ENCODE assay signal across 10 cellular contexts in the genomic region with DNA sequence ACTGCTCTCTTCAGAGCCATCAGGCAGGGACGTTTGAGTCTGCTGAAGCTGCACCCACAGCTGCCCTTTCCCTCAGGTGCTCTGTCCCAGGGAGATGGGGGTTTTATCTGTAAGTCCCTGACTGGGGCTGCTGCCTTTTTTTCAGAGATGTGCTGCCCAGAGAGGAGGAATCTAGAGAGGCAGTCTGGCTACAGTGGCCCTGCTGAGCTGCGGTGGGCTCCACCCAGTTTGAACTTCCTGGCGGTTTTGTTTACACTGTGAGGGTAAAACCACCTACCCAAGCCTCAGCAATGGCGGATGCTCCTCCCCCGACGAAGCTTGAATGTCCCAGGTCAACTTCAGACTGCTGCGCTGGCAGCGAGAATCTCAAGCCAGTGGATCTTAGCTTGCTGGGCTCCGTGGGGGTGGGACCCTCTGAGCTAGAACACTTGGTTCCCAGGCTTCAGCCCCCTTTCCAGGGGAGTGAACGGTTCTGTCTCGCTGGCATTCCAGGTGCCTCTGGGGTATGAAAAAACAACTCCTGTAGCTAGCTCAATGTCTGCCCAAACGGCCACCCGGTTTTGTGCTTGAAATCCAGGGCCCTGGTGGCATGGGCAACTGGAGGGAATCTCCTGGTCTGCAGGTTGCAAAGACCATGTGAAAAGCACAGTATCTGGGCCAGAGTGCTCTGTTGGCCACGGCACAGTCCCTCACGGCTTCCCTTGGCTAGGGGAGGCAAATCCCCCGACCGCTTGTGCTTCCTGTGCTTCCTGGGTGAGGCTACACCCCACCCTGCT. TPM values are rescaled to one million over a fixed set of nuclear protein-coding genes. Genes with fewer than 3 reads are reported as not detected.
A peak's percentile ranks its signal among the peaks of the same experiment; 100 is the strongest.
DNase-seq lines count a peak whose midpoint lies in the region; ATAC-seq, FAIRE-seq and TF ChIP-seq lines count a peak whose summit lies in the region.
"Had no signal": no experiment of that assay in that cellular context is flagged by ENCODE, and none has a peak within 500 bp of the region (broad histone marks: within the 10 kb centered on the region; RNA-seq: fewer than 3 reads in every experiment).

No MANE protein-coding gene starts in this region.

- ATAC-seq in K562: peak; percentile 94
- ATAC-seq in GM19397 (IDR thresholded peaks at IDR 0.05; ENCODE audit: unreplicated experiment): no peak

- H3K79me2 ChIP-seq in K562 (ENCODE audit: control insufficient read depth, insufficient read depth, low read length): no peaks in the 10 kb centered on the region
- H3K79me2 ChIP-seq: parathyroid adenoma had no signal

- H3K9me3 ChIP-seq in HUES64 (ENCODE audit: insufficient read depth, low read depth, low read length): no peaks in the 10 kb centered on the region
- H3K9me3 ChIP-seq in K562 (replicated peaks; ENCODE audit: control insufficient read depth, insufficient read depth, low read depth, low read length): no peaks in the 10 kb centered on the region

- CTCF ChIA-PET in K562 (lab: Yijun Ruan, JAX; ENCODE audit: low intra/inter-chr PET ratio): no interaction called here

- BruUV-seq in K562 (replicated peaks; lab: Mats Ljungman, UMichigan): TSS peak; percentile 81

- H3K27ac ChIP-seq in HUES64 (ENCODE audit: low read depth, low read length) (peak overlapping the region; percentile 35; the same call in 1 of the 2 replicates), K562 (ENCODE audit: extremely low read depth, low read depth, low read length) (peak overlapping the region; percentile 94)
- H3K27ac ChIP-seq: parathyroid adenoma had no signal

- intact Hi-C loops in K562 (cut with micrococcal nuclease) (loop anchor here (1.0 to 2.0 kb wide), 2 partner anchors 21 to 60 kb away; partner anchors contain the start of gene ST6GAL1), head of caudate nucleus (cut with DNase I) (no loop called here)

- H2AFZ ChIP-seq in K562 (ENCODE audit: low read depth, low read length): peak overlapping the region; percentile 98
- H2AFZ ChIP-seq: parathyroid adenoma had no signal

- H3K27me3 ChIP-seq in HUES64 (ENCODE audit: insufficient read depth, low read length): no peaks in the 10 kb centered on the region
- no peaks in the 10 kb centered on the region for H3K27me3 ChIP-seq in K562 (ENCODE audit: control insufficient read depth in 2 of 2, insufficient read depth in 2 of 2, low read length in 2 of 2)
- H3K27me3 ChIP-seq in H7 (ENCODE audit: control insufficient read depth, insufficient read depth, low read length): no peaks in the 10 kb centered on the region

- peaks cover 8% of the 10 kb centered on the region; the same call in 1 of the 2 replicates for H3K4me1 ChIP-seq in HUES64 (ENCODE audit: insufficient read depth, low read length)
- H3K4me1 ChIP-seq in K562 (replicated peaks in 1 of 2; ENCODE audit: control insufficient read depth in 2 of 2, insufficient read depth in 2 of 2, low read length in 2 of 2): peaks cover 6 to 9% of the 10 kb centered on the region in 2 experiments; a peak in 4 of 5 replicates
- H3K4me1 ChIP-seq: parathyroid adenoma had no signal

- TF ChIP-seq RAD21 in K562 (CRISPR knock-in tag; conservative IDR thresholded peaks at IDR 0.05 in 1 of 2, IDR thresholded peaks at IDR 0.05 in 1 of 2): no peak; a peak in 1 of 4 replicates

- in situ Hi-C loops in K562 (cut with MboI): no loop called here

- no peaks in the 10 kb centered on the region for H3K9me1 ChIP-seq in K562 (ENCODE audit: control insufficient read depth, insufficient read depth, low read length)

- DNase-seq in activated CD4-positive, CD25-positive, alpha-beta regulatory T cell (lab: John Stamatoyannopoulos, UW): peak in 3 of 4 experiments; percentile 15 to 77 (median 63)
- peak; percentile 38 to 90 (median 46) for DNase-seq in K562 (ENCODE audit: extremely low read depth in 1 of 4, low spot score in 3 of 4)
- peak; percentile 54 for DNase-seq in stimulated activated CD8-positive, alpha-beta memory T cell treated with anti-CD3 and anti-CD28 coated beads, Interleukin-12 subunit alpha, Interleukin-12 subunit beta, amount 100 ng/mL, for 24 hours (ENCODE audit: extremely low read depth)
- no peak for DNase-seq in head of caudate nucleus
- DNase-seq in nucleus accumbens (lab: John Stamatoyannopoulos, UW): no peak
- no peak for DNase-seq in H7
- DNase-seq: NCI-H1092 had no signal

- peak overlapping the region; percentile 79 for H3K4me2 ChIP-seq in K562 (ENCODE audit: insufficient read depth, low read length)

- H3K4me3 ChIP-seq in HUES64 (ENCODE audit: low read length) (no peak overlapping the region), K562 (peak overlapping the region; percentile 18; the same call in 1 of the 2 replicates), H7 (ENCODE audit: insufficient read depth, low read depth, low read length) (no peak overlapping the region)

- peak; percentile 89 for FAIRE-seq in K562 (lab: Jason Lieb, UNC)

- WGBS in HUES64: 54% methylated on average over 16 of the region's 17 CpGs
- 8% methylated on average over 17 of the region's 17 CpGs for WGBS in K562 (ENCODE audit: insufficient coverage, low coverage, missing lambda C conversion rate)

- POLR2A ChIA-PET in K562 (lab: Yijun Ruan, JAX): interaction anchor here (0.8 to 2.1 kb wide), 4 partner anchors 9 to 19 kb away, joined by 4 to 10 read pairs (median 4); no protein-coding TSS in a partner anchor

- H3K36me3 ChIP-seq in HUES64 (ENCODE audit: insufficient read depth, low read length) (no peaks in the 10 kb centered on the region), K562 (ENCODE audit: control insufficient read depth, insufficient read depth, low read length) (no peaks in the 10 kb centered on the region), H7 (replicated peaks; ENCODE audit: control insufficient read depth, insufficient read depth, low read length) (no peaks in the 10 kb centered on the region)

- peak; percentile 75 for TF ChIP-seq POLR2A in K562 (conservative IDR thresholded peaks at IDR 0.05)

- H4K20me1 ChIP-seq in K562 (replicated peaks; ENCODE audit: control insufficient read depth, insufficient read depth, low read length): no peaks in the 10 kb centered on the region

- TF ChIP-seq EP300 in K562 (IDR thresholded peaks at IDR 0.05; ENCODE audit: low read length): no peak; the same call in 1 of the 2 replicates

- no peak; a peak in 1 of 6 replicates for TF ChIP-seq CTCF in K562 (IDR thresholded peaks at IDR 0.05 in 2 of 3, conservative IDR thresholded peaks at IDR 0.05 in 1 of 3; ENCODE audit: insufficient read depth in 2 of 3, low read depth in 1 of 3, low read length in 3 of 3)

- H3K9ac ChIP-seq in HUES64 (ENCODE audit: low read depth, low read length): no peak overlapping the region
- H3K9ac ChIP-seq in K562 (ENCODE audit: insufficient read depth in 1 of 2, low read depth in 2 of 2, low read length in 2 of 2): peak overlapping the region; percentile 74 to 85
- H3K9ac ChIP-seq: parathyroid adenoma had no signal

TF ChIP-seq in K562, 482 proteins besides CTCF, POLR2A, EP300 and RAD21 (continues in another document):
- TF ChIP-seq NFATC3 (IDR thresholded peaks at IDR 0.05) (no peak), POLR2G (IDR thresholded peaks at IDR 0.05; ENCODE audit: low read depth, low read length) (peak; percentile 63), MYNN (IDR thresholded peaks at IDR 0.05) (0 out of 2 replicates have a peak, but pooled peaks have one; percentile 35), MYNN (CRISPR knock-in tag; IDR thresholded peaks at IDR 0.05) (no peak), TFAM (CRISPR knock-in tag; conservative IDR thresholded peaks at IDR 0.05) (no peak)
- TF ChIP-seq, protein P1, sequence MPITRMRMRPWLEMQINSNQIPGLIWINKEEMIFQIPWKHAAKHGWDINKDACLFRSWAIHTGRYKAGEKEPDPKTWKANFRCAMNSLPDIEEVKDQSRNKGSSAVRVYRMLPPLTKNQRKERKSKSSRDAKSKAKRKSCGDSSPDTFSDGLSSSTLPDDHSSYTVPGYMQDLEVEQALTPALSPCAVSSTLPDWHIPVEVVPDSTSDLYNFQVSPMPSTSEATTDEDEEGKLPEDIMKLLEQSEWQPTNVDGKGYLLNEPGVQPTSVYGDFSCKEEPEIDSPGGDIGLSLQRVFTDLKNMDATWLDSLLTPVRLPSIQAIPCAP (CRISPR knock-in tag; IDR thresholded peaks at IDR 0.05; ENCODE audit: borderline replicate concordance): no peak
- TF ChIP-seq, protein P2, sequence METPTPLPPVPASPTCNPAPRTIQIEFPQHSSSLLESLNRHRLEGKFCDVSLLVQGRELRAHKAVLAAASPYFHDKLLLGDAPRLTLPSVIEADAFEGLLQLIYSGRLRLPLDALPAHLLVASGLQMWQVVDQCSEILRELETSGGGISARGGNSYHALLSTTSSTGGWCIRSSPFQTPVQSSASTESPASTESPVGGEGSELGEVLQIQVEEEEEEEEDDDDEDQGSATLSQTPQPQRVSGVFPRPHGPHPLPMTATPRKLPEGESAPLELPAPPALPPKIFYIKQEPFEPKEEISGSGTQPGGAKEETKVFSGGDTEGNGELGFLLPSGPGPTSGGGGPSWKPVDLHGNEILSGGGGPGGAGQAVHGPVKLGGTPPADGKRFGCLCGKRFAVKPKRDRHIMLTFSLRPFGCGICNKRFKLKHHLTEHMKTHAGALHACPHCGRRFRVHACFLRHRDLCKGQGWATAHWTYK (CRISPR knock-in tag; IDR thresholded peaks at IDR 0.05): no peak

RNA-seq across cellular contexts. Expression of gene ST6GAL1, which starts 21.1 kb away (rescaled TPM):
- 52.5 TPM for polyA plus RNA-seq in HUES64 (2013, experiment 1 of 2)
- 61.1 TPM for polyA plus RNA-seq in HUES64 (2013, experiment 2 of 2)
- total RNA-seq in K562 (2011; cell fraction: chromatin; rRNA removed; ENCODE audit: low replicate concordance): 401 and 438 TPM in 2 replicates
- 288 and 318 TPM in 2 replicates for total RNA-seq in K562 (2011; cell fraction: nucleolus; rRNA removed)
- 391 and 510 TPM in 2 replicates for total RNA-seq in K562 (2011; cell fraction: nucleoplasm; rRNA removed)
- total RNA-seq in K562 (2014; rRNA removed) (57.1 and 57.4 TPM in 2 replicates), K562 (2014; rRNA removed; fragmentation: Illumina TruSeq; extraction: Trizol) (71.0 and 79.0 TPM in 2 replicates), K562 (2015; rRNA removed; fragmentation: Illumina TruSeq; extraction: Trizol) (39.3 and 42.3 TPM in 2 replicates), K562 (2021) (114 and 135 TPM in 2 replicates)
- polyA plus RNA-seq in K562 (2011; rRNA removed) (93.3 and 144 TPM in 2 replicates), K562 (2014; fragmentation: Illumina TruSeq; extraction: Trizol) (108 and 145 TPM in 2 replicates), K562 (2014; fragmentation: Nextera tagmentation; extraction: Ambion mirVana) (10 to 100 TPM; 31.9 to 43.0 TPM), K562 (2014; rRNA removed) (74.1 and 80.6 TPM in 2 replicates)
- polyA plus RNA-seq in K562 (2011; cell fraction: cytosol; rRNA removed): 75.4 and 100 TPM in 2 replicates
- polyA plus RNA-seq in K562 (2011; cell fraction: nucleus; rRNA removed): 62.0 and 106 TPM in 2 replicates
- polyA plus RNA-seq in K562 (2012): 65.3 and 96.3 TPM in 2 replicates
- polyA minus RNA-seq in K562 (2011; rRNA and poly(A)+ RNA removed): 163 and 272 TPM in 2 replicates
- 58.4 and 107 TPM in 2 replicates for polyA minus RNA-seq in K562 (2011; cell fraction: cytosol; rRNA and poly(A)+ RNA removed)
- 86.4 and 113 TPM in 2 replicates for polyA minus RNA-seq in K562 (2011; cell fraction: nucleus; rRNA and poly(A)+ RNA removed)
- total RNA-seq in H7 (2014; rRNA removed; shearing (Covaris generic)): 53.5 and 62.2 TPM in 2 replicates

Comparison
In these comparisons a context has a peak if more than half of its experiments do, and no peak if none do; other contexts are left out.
1. DNase-seq: peak in activated CD4-positive, CD25-positive, alpha-beta regulatory T cell (3 of 4), K562 (4 of 4) and stimulated activated CD8-positive, alpha-beta memory T cell treated with anti-CD3 and anti-CD28 coated beads, Interleukin-12 subunit alpha, Interleukin-12 subunit beta, amount 100 ng/mL, for 24 hours (single experiment); none in head of caudate nucleus (0 of 42), nucleus accumbens (0 of 56) and H7 (single experiment).